In the genomic region with DNA sequence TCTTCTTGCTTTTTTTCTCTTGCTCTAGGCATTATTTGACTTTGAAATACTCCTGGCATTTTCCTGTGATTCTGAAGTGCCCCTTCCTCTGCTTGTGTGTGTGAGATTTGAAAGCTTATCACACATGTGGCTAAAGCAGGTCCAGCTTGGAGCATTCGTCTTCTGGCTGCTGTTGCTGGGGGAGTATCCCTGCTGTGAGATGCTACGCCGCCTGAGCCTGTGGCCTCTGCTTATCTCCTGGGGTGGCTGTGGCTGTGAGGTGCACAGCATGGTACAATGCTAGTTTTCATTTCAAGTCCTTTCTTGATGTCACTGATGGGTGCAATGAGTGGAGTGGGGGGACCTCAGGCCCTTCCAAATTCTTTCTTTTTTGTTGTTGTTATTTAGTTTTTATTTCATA, we compare ENCODE assay signal across 18 cellular contexts.
"Had no signal": no experiment of that assay in that cellular context is flagged by ENCODE, and none has a peak within 500 bp of the region (broad histone marks: within the 10 kb centered on the region; RNA-seq: fewer than 3 reads in every experiment).

No MANE protein-coding gene starts in this region.

- H3K27ac Mint-ChIP-seq: nephron progenitor cell had no signal

- H3K27ac ChIP-seq: colonic mucosa, dorsolateral prefrontal cortex, right atrium auricular region, sigmoid colon, skin epidermis, upper lobe of left lung had no signal

- DNase-seq: cerebellar nuclear complex; colonic mucosa; dorsolateral prefrontal cortex; effector CD8-positive, alpha-beta T cell; glutamatergic neuron; islet precursor cell; mammary epithelial cell; midbrain; naive B cell; nephron progenitor cell; posterior cingulate gyrus; sigmoid colon; stimulated activated CD4-positive, alpha-beta T cell treated with anti-CD3 and anti-CD28 coated beads, Interleukin-2, amount 100 ng/mL, for 24 hours; stimulated activated naive CD4-positive, alpha-beta T cell treated with Interleukin-2 at 50 U/mL for 16 hours; upper lobe of left lung; uterus had no signal

- H3K9me3 ChIP-seq: colonic mucosa, right atrium auricular region, sigmoid colon, upper lobe of left lung, uterus had no signal

- H3K4me1 ChIP-seq: colonic mucosa, right atrium auricular region had no signal

- H3K27me3 ChIP-seq: colonic mucosa, dorsolateral prefrontal cortex, right atrium auricular region, sigmoid colon, upper lobe of left lung, uterus had no signal

- H3K27me3 Mint-ChIP-seq: naive B cell had no signal

- H3K4me3 ChIP-seq: colonic mucosa, dorsolateral prefrontal cortex, right atrium auricular region, sigmoid colon, skin epidermis, upper lobe of left lung, uterus had no signal

- H3K4me3 Mint-ChIP-seq: nephron progenitor cell had no signal

- H3K36me3 ChIP-seq: colonic mucosa, right atrium auricular region, sigmoid colon, upper lobe of left lung, uterus had no signal
